In the genomic region with DNA sequence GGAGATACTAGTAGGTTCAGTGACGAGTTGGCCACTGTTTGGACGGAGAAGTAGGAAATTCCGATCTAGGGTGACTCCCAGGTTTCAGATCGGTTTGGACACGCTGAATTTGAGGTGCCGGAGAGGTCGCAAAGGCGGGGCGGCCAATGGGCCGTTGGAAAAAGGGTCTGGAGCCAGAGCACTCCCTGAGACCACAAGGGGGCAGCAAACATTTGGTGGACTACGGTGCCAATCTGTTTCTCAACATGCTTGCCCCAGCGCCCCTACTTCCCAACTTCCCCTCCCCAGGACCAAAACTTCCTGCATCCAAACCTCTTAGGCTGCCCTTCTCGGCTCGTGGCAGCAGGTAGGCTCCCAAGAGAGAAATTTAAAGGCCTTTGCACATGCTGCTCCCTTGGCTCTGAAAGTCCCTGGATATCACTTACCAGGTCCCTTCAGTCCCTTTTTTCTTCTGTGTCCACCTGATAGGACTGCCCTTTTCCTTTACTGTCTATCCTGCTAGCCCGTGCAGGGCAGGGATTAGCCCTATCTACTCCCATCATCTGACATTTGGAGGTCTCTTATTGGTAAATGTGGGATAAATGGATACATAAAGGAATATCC, we compare ENCODE assay signal across 8 cellular contexts. TPM values are rescaled to one million over a fixed set of nuclear protein-coding genes. Genes with fewer than 3 reads are reported as not detected.
DNase-seq lines count a peak whose midpoint lies in the region; ATAC-seq and TF ChIP-seq lines count a peak whose summit lies in the region.

No MANE protein-coding gene starts in this region.

- peak overlapping the region; percentile 75 for H3K27ac ChIP-seq in substantia nigra (ENCODE audit: low read depth, low read length, poor library complexity, severe bottlenecking)

- ATAC-seq in GM21390 (IDR thresholded peaks at IDR 0.05; ENCODE audit: unreplicated experiment) = no peak

- H3K36me3 Mint-ChIP-seq in activated T-helper 2 cell treated with anti-CD3 and anti-CD28 coated beads, Interferon-gamma antibody, Interleukin-2, Interleukin-4, amounts not matched to agents 10 μg/mL and 5 μg/mL and 100 μg/mL, durations not matched to agents 14 hours and 24 hours and 36 hours (ENCODE audit: low read depth) = peaks cover 38% of the 10 kb centered on the region
- peaks cover 24% of the 10 kb centered on the region for H3K36me3 Mint-ChIP-seq in nephron progenitor cell (ENCODE audit: low read depth)

- H3K27me3 Mint-ChIP-seq in activated T-helper 2 cell treated with anti-CD3 and anti-CD28 coated beads, Interferon-gamma antibody, Interleukin-2, Interleukin-4, amounts not matched to agents 10 μg/mL and 5 μg/mL and 100 μg/mL, durations not matched to agents 14 hours and 24 hours and 36 hours (ENCODE audit: low read depth) = no peaks in the 10 kb centered on the region
- peaks cover 6% of the 10 kb centered on the region for H3K27me3 Mint-ChIP-seq in nephron progenitor cell (ENCODE audit: low read depth, poor library complexity)

- intact Hi-C loops in activated T-helper 2 cell treated with anti-CD3 and anti-CD28 coated beads, Interferon-gamma antibody, Interleukin-2, Interleukin-4, amounts not matched to agents 10 μg/mL and 5 μg/mL and 100 μg/mL, durations not matched to agents 14 hours and 24 hours and 36 hours (cut with micrococcal nuclease) = loop anchor here (1.0 to 5.0 kb wide), 6 partner anchors 7 to 281 kb away; partner anchors contain the start of genes DCTN3, DNAI1, FAM219A and GALT

- H3K4me3 Mint-ChIP-seq in activated T-helper 2 cell treated with anti-CD3 and anti-CD28 coated beads, Interferon-gamma antibody, Interleukin-2, Interleukin-4, amounts not matched to agents 10 μg/mL and 5 μg/mL and 100 μg/mL, durations not matched to agents 14 hours and 24 hours and 36 hours (ENCODE audit: low read depth) = peak overlapping the region; percentile 90
- H3K4me3 Mint-ChIP-seq in nephron progenitor cell = peak overlapping the region; percentile 94

- peaks cover 11% of the 10 kb centered on the region for H3K4me1 Mint-ChIP-seq in activated T-helper 2 cell treated with anti-CD3 and anti-CD28 coated beads, Interferon-gamma antibody, Interleukin-2, Interleukin-4, amounts not matched to agents 10 μg/mL and 5 μg/mL and 100 μg/mL, durations not matched to agents 14 hours and 24 hours and 36 hours (ENCODE audit: low read depth)
- H3K4me1 Mint-ChIP-seq in nephron progenitor cell = peaks cover 36% of the 10 kb centered on the region

- peak overlapping the region; percentile 93 for H3K27ac Mint-ChIP-seq in activated T-helper 2 cell treated with anti-CD3 and anti-CD28 coated beads, Interferon-gamma antibody, Interleukin-2, Interleukin-4, amounts not matched to agents 10 μg/mL and 5 μg/mL and 100 μg/mL, durations not matched to agents 14 hours and 24 hours and 36 hours
- H3K27ac Mint-ChIP-seq in nephron progenitor cell = peak overlapping the region; percentile 34

- H3K9me3 Mint-ChIP-seq in activated T-helper 2 cell treated with anti-CD3 and anti-CD28 coated beads, Interferon-gamma antibody, Interleukin-2, Interleukin-4, amounts not matched to agents 10 μg/mL and 5 μg/mL and 100 μg/mL, durations not matched to agents 14 hours and 24 hours and 36 hours = no peaks in the 10 kb centered on the region
- no peaks in the 10 kb centered on the region for H3K9me3 Mint-ChIP-seq in nephron progenitor cell

- TF ChIP-seq CTCF in GM12873 (IDR thresholded peaks at IDR 0.05; ENCODE audit: insufficient read depth, low read depth, low read length, missing control alignments) (peak; percentile 95), fibroblast of the aortic adventitia (IDR thresholded peaks at IDR 0.05; ENCODE audit: insufficient read depth, low read length) (peak; percentile 91), nephron progenitor cell (IDR thresholded peaks at IDR 0.05) (peak; percentile 76)

- peak; percentile 80 for DNase-seq in KG1 (lab: John Stamatoyannopoulos, UW)
- peak; percentile 72 for DNase-seq in RPMI7951 (ENCODE audit: low read depth)
- peak; percentile 57 for DNase-seq in activated T-helper 2 cell treated with anti-CD3 and anti-CD28 coated beads, Interferon-gamma antibody, Interleukin-2, Interleukin-4, amounts not matched to agents 10 μg/mL and 5 μg/mL and 100 μg/mL, durations not matched to agents 14 hours and 24 hours and 36 hours (ENCODE audit: low spot score)
- peak; percentile 76 for DNase-seq in fibroblast of the aortic adventitia (ENCODE audit: low read depth)
- peak; percentile 81 for DNase-seq in nephron progenitor cell
- peak in 43 of 49 donors; percentile 12 to 86 (median 67) for DNase-seq in substantia nigra (lab: John Stamatoyannopoulos, UW)

- H3K4me3 ChIP-seq in fibroblast of the aortic adventitia (ENCODE audit: low read depth, low read length) = peak overlapping the region; percentile 67

RNA-seq across cellular contexts. Expression of gene RPP25L, which starts 1.0 kb away (rescaled TPM):
- 27.6 and 37.6 TPM in 2 replicates for total RNA-seq in RPMI7951 (2014; rRNA removed; shearing (Covaris generic))
- total RNA-seq in activated T-helper 2 cell treated with anti-CD3 and anti-CD28 coated beads, Interferon-gamma antibody, Interleukin-2, Interleukin-4, amounts not matched to agents 10 μg/mL and 5 μg/mL and 100 μg/mL, durations not matched to agents 14 hours and 24 hours and 36 hours = 33.7 and 35.0 TPM in 2 replicates
- total RNA-seq in fibroblast of the aortic adventitia (ENCODE audit: low replicate concordance) = 9.2 and 9.6 TPM in 2 replicates

RNA-seq across cellular contexts. Expression of gene DCTN3, which starts 7.4 kb away (rescaled TPM):
- 213 and 217 TPM in 2 replicates for total RNA-seq in RPMI7951 (2014; rRNA removed; shearing (Covaris generic))
- 57.8 and 65.5 TPM in 2 replicates for total RNA-seq in activated T-helper 2 cell treated with anti-CD3 and anti-CD28 coated beads, Interferon-gamma antibody, Interleukin-2, Interleukin-4, amounts not matched to agents 10 μg/mL and 5 μg/mL and 100 μg/mL, durations not matched to agents 14 hours and 24 hours and 36 hours
- total RNA-seq in fibroblast of the aortic adventitia (ENCODE audit: low replicate concordance) = 36.9 and 88.1 TPM in 2 replicates

RNA-seq across cellular contexts. Expression of gene ARID3C, which starts 16.0 kb away (rescaled TPM):
- total RNA-seq in RPMI7951 (2014; rRNA removed; shearing (Covaris generic)) = not detected in 2 replicates
- total RNA-seq in activated T-helper 2 cell treated with anti-CD3 and anti-CD28 coated beads, Interferon-gamma antibody, Interleukin-2, Interleukin-4, amounts not matched to agents 10 μg/mL and 5 μg/mL and 100 μg/mL, durations not matched to agents 14 hours and 24 hours and 36 hours = 0.14 and 0.21 TPM in 2 replicates
- total RNA-seq in fibroblast of the aortic adventitia (ENCODE audit: low replicate concordance) = 0.09 and 0.74 TPM in 2 replicates

RNA-seq across cellular contexts. Expression of gene CNTFR, which starts 23.4 kb away (rescaled TPM):
- total RNA-seq in RPMI7951 (2014; rRNA removed; shearing (Covaris generic)) = not detected in 2 replicates
- total RNA-seq in activated T-helper 2 cell treated with anti-CD3 and anti-CD28 coated beads, Interferon-gamma antibody, Interleukin-2, Interleukin-4, amounts not matched to agents 10 μg/mL and 5 μg/mL and 100 μg/mL, durations not matched to agents 14 hours and 24 hours and 36 hours = not detected in 2 replicates
- total RNA-seq in fibroblast of the aortic adventitia (ENCODE audit: low replicate concordance) = 1.3 TPM in 1 of 2 replicates, not detected in the other

RNA-seq across cellular contexts. Expression of gene SIGMAR1, which starts 24.7 kb away (rescaled TPM):
- 69.6 and 93.2 TPM in 2 replicates for total RNA-seq in RPMI7951 (2014; rRNA removed; shearing (Covaris generic))
- total RNA-seq in activated T-helper 2 cell treated with anti-CD3 and anti-CD28 coated beads, Interferon-gamma antibody, Interleukin-2, Interleukin-4, amounts not matched to agents 10 μg/mL and 5 μg/mL and 100 μg/mL, durations not matched to agents 14 hours and 24 hours and 36 hours = 105 and 109 TPM in 2 replicates
- total RNA-seq in fibroblast of the aortic adventitia (ENCODE audit: low replicate concordance) = 71.3 and 97.8 TPM in 2 replicates
